ENCODE assay signal across 25 cellular contexts in genomic region chr10:131698986-131699385, GRCh38.
A peak's percentile ranks its signal among the peaks of the same experiment; 100 is the strongest.
DNase-seq lines count a peak whose midpoint lies in the region; ATAC-seq and TF ChIP-seq lines count a peak whose summit lies in the region.
"Had no signal": no experiment of that assay in that cellular context is flagged by ENCODE, and none has a peak within 500 bp of the region (broad histone marks: within the 10 kb centered on the region; RNA-seq: fewer than 3 reads in every experiment).

No MANE protein-coding gene starts in this region.

- no peak overlapping the region for H3K4me3 Mint-ChIP-seq in activated naive CD4-positive, alpha-beta T cell treated with anti-CD3 and anti-CD28 coated beads, Interleukin-2, amount 50 U/mL, for 24 hours
- H3K4me3 Mint-ChIP-seq in activated naive CD4-positive, alpha-beta T cell treated with anti-CD3 and anti-CD28 coated beads for 36 hours = no peak overlapping the region
- H3K4me3 Mint-ChIP-seq in endodermal cell (no peak overlapping the region), progenitor cell of endocrine pancreas (ENCODE audit: low read depth) (no peak overlapping the region)
- H3K4me3 Mint-ChIP-seq: CD4-positive, alpha-beta memory T cell had no signal

- intact Hi-C loops in activated naive CD4-positive, alpha-beta T cell treated with anti-CD3 and anti-CD28 coated beads for 36 hours (cut with micrococcal nuclease) = no loop called here
- intact Hi-C loops in vagina (cut with DNase I) = no loop called here

- WGBS in endodermal cell (ENCODE audit: insufficient coverage in 1 of 2, insufficient read length in 1 of 2), 2 experiments = 90 to 94% methylated on average over 9 to 12 of the region's 12 CpGs

- TF ChIP-seq CTCF in endodermal cell (conservative IDR thresholded peaks at IDR 0.05) = no peak
- no peak for TF ChIP-seq CTCF in progenitor cell of endocrine pancreas (IDR thresholded peaks at IDR 0.05; ENCODE audit: unreplicated experiment)
- no peak for TF ChIP-seq CTCF in vagina (IDR thresholded peaks at IDR 0.05)

- no peak for ATAC-seq in GM19395 (IDR thresholded peaks at IDR 0.05; ENCODE audit: unreplicated experiment)
- ATAC-seq: A549 had no signal

- H3K27me3 Mint-ChIP-seq in activated naive CD4-positive, alpha-beta T cell treated with anti-CD3 and anti-CD28 coated beads, Interleukin-2, amount 50 U/mL, for 24 hours = peaks cover 3% of the 10 kb centered on the region
- no peaks in the 10 kb centered on the region for H3K27me3 Mint-ChIP-seq in activated naive CD4-positive, alpha-beta T cell treated with anti-CD3 and anti-CD28 coated beads for 36 hours (ENCODE audit: low read depth)
- H3K27me3 Mint-ChIP-seq in endodermal cell (ENCODE audit: insufficient read depth) (no peaks in the 10 kb centered on the region), progenitor cell of endocrine pancreas (peaks cover 27% of the 10 kb centered on the region)

- no peak overlapping the region for H3K9ac ChIP-seq in endodermal cell (ENCODE audit: extremely low read depth, low read length, poor library complexity, severe bottlenecking)
- H3K9ac ChIP-seq: BLaER1 treated with 17β-estradiol and CSF1 and Interleukin-3, amounts not matched to agents 10 nM and 100 nM had no signal

- H3K4me1 ChIP-seq in endodermal cell (ENCODE audit: control insufficient read depth, insufficient read depth, low read length) (no peaks in the 10 kb centered on the region), vagina (no peaks in the 10 kb centered on the region)
- H3K4me1 ChIP-seq: A549, SJSA1 had no signal

- H3K36me3 Mint-ChIP-seq in activated naive CD4-positive, alpha-beta T cell treated with anti-CD3 and anti-CD28 coated beads, Interleukin-2, amount 50 U/mL, for 24 hours = no peaks in the 10 kb centered on the region
- H3K36me3 Mint-ChIP-seq in activated naive CD4-positive, alpha-beta T cell treated with anti-CD3 and anti-CD28 coated beads for 36 hours (ENCODE audit: low read depth) = no peaks in the 10 kb centered on the region
- H3K36me3 Mint-ChIP-seq in endodermal cell (ENCODE audit: low read depth) (no peaks in the 10 kb centered on the region), progenitor cell of endocrine pancreas (ENCODE audit: insufficient read depth) (no peaks in the 10 kb centered on the region)
- H3K36me3 Mint-ChIP-seq: CD4-positive, alpha-beta memory T cell had no signal

- DNase-seq in activated naive CD4-positive, alpha-beta T cell treated with anti-CD3 and anti-CD28 coated beads for 36 hours = no peak
- peak; percentile 20 for DNase-seq in endodermal cell
- DNase-seq in progenitor cell of endocrine pancreas (ENCODE audit: low spot score, unreplicated experiment) = peak; percentile 1
- DNase-seq in vagina (ENCODE audit: extremely low spot score in 2 of 2) = peak; percentile 40 to 70
- DNase-seq in activated naive CD4-positive, alpha-beta T cell treated with Interleukin-2 at 50 U/mL for 16 hours = no peak
- DNase-seq: AML-193; CD4-positive, alpha-beta memory T cell; COR-L47; DMS53; HCEC 1CT; KBM-7; MV-4-11; NCI-H1105; NCI-H1436 treated with DMSO at 0.1 percent for 48 hours; NCI-H187 treated with DMSO at 0.1 percent for 48 hours; NCI-H2171 treated with DMSO at 0.1 percent for 48 hours; NCI-H345; NCI-H524 treated with DMSO at 0.1 percent for 48 hours; NCI-H774; Right ventricle myocardium superior had no signal

- no peak for TF ChIP-seq POLR2A in vagina (IDR thresholded peaks at IDR 0.05)

- CTCF ChIA-PET in activated naive CD4-positive, alpha-beta T cell treated with anti-CD3 and anti-CD28 coated beads for 36 hours (lab: Charles Lee) = no interaction called here

- H3K4me3 ChIP-seq in endodermal cell (ENCODE audit: low read length) (no peak overlapping the region), vagina (no peak overlapping the region)
- H3K4me3 ChIP-seq: A549; BLaER1 treated with 17β-estradiol and CSF1 and Interleukin-3, amounts not matched to agents 10 nM and 100 nM; SJSA1 had no signal

- no peaks in the 10 kb centered on the region for H3K36me3 ChIP-seq in endodermal cell (ENCODE audit: control insufficient read depth, insufficient read depth, low read length)
- no peaks in the 10 kb centered on the region for H3K36me3 ChIP-seq in vagina
- H3K36me3 ChIP-seq: BLaER1 treated with 17β-estradiol and CSF1 and Interleukin-3, amounts not matched to agents 10 nM and 100 nM; SJSA1 had no signal

- H3K27me3 ChIP-seq in endodermal cell (ENCODE audit: control insufficient read depth, insufficient read depth, low read length, poor library complexity, severe bottlenecking) = no peaks in the 10 kb centered on the region
- H3K27me3 ChIP-seq in vagina = no peaks in the 10 kb centered on the region
- H3K27me3 ChIP-seq: SJSA1 had no signal

- peak overlapping the region; percentile 31 for H3K27ac Mint-ChIP-seq in activated naive CD4-positive, alpha-beta T cell treated with anti-CD3 and anti-CD28 coated beads, Interleukin-2, amount 50 U/mL, for 24 hours
- H3K27ac Mint-ChIP-seq in activated naive CD4-positive, alpha-beta T cell treated with anti-CD3 and anti-CD28 coated beads for 36 hours = no peak overlapping the region
- H3K27ac Mint-ChIP-seq in endodermal cell (no peak overlapping the region), progenitor cell of endocrine pancreas (no peak overlapping the region)
- H3K27ac Mint-ChIP-seq: CD4-positive, alpha-beta memory T cell had no signal

- no peak overlapping the region for H3K27ac ChIP-seq in endodermal cell (ENCODE audit: low read depth, low read length)
- no peak overlapping the region for H3K27ac ChIP-seq in vagina
- H3K27ac ChIP-seq: A549; BLaER1 treated with 17β-estradiol and CSF1 and Interleukin-3, amounts not matched to agents 10 nM and 100 nM; SJSA1 had no signal

- H3K4me1 Mint-ChIP-seq in activated naive CD4-positive, alpha-beta T cell treated with anti-CD3 and anti-CD28 coated beads, Interleukin-2, amount 50 U/mL, for 24 hours = no peaks in the 10 kb centered on the region
- H3K4me1 Mint-ChIP-seq in activated naive CD4-positive, alpha-beta T cell treated with anti-CD3 and anti-CD28 coated beads for 36 hours (ENCODE audit: low read depth) = no peaks in the 10 kb centered on the region
- no peaks in the 10 kb centered on the region for H3K4me1 Mint-ChIP-seq in endodermal cell
- no peaks in the 10 kb centered on the region for H3K4me1 Mint-ChIP-seq in progenitor cell of endocrine pancreas (ENCODE audit: low read depth)
- H3K4me1 Mint-ChIP-seq: CD4-positive, alpha-beta memory T cell had no signal

- H3K9me3 Mint-ChIP-seq in activated naive CD4-positive, alpha-beta T cell treated with anti-CD3 and anti-CD28 coated beads, Interleukin-2, amount 50 U/mL, for 24 hours = no peaks in the 10 kb centered on the region
- H3K9me3 Mint-ChIP-seq in activated naive CD4-positive, alpha-beta T cell treated with anti-CD3 and anti-CD28 coated beads for 36 hours = no peaks in the 10 kb centered on the region
- H3K9me3 Mint-ChIP-seq in endodermal cell (no peaks in the 10 kb centered on the region), progenitor cell of endocrine pancreas (ENCODE audit: low read depth) (no peaks in the 10 kb centered on the region)

- H3K9me3 ChIP-seq in endodermal cell (ENCODE audit: control insufficient read depth, low read length) (no peaks in the 10 kb centered on the region), vagina (no peaks in the 10 kb centered on the region)
- H3K9me3 ChIP-seq: A549; BLaER1 treated with 17β-estradiol and CSF1 and Interleukin-3, amounts not matched to agents 10 nM and 100 nM had no signal

Comparison
In these comparisons a context has a peak if more than half of its experiments do, and no peak if none do; other contexts are left out.
1. DNase-seq: peak in endodermal cell (single experiment), progenitor cell of endocrine pancreas (single experiment) and vagina (2 of 2); none in activated naive CD4-positive, alpha-beta T cell treated with anti-CD3 and anti-CD28 coated beads for 36 hours (single experiment) and activated naive CD4-positive, alpha-beta T cell treated with Interleukin-2 at 50 U/mL for 16 hours (single experiment).